Comparison of ENCODE assay signal across 12 cellular contexts in the genomic region with DNA sequence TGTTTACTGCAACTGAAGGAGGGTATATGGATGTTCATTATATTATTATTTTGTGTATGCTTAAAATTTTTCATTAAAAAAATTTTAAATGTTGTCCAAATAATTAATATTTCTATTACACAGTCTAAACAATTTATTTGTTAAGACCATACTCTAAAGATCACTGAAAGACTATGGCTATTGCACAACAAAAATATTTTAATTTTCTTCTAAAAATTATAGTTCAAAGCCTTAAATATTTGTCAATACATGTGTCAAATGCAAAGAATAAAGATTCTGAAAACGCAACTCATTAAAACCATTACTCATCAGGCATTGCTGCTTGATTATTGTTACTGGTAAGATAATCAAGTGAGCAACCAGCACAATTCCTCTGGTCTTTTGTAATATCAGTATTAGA. TPM values are rescaled to one million over a fixed set of nuclear protein-coding genes. Genes with fewer than 3 reads are reported as not detected.
DNase-seq lines count a peak whose midpoint lies in the region; ATAC-seq and TF ChIP-seq lines count a peak whose summit lies in the region.
"Had no signal": no experiment of that assay in that cellular context is flagged by ENCODE, and none has a peak within 500 bp of the region (broad histone marks: within the 10 kb centered on the region; RNA-seq: fewer than 3 reads in every experiment).

No MANE protein-coding gene starts in this region.

- no peak for DNase-seq in stimulated activated naive CD8-positive, alpha-beta T cell treated with anti-CD3 and anti-CD28 coated beads, Interleukin-15, Interleukin-2, amounts not matched to agents 100 U/mL and 50 U/mL, for 24 hours
- DNase-seq in Panc1 (ENCODE audit: low read depth, low spot score) (no peak), epithelial cell of esophagus (ENCODE audit: low read depth) (peak; percentile 11), thyroid gland (no peak), glomerular visceral epithelial cell (ENCODE audit: extremely low spot score) (no peak), EL (no peak)
- DNase-seq: activated T-cell treated with anti-CD3 and anti-CD28 coated beads for 4 hours, C1 segment of cervical spinal cord, NCI-H510A treated with DMSO at 0.1 percent for 48 hours had no signal

- peak overlapping the region; percentile 67 for H3K27ac Mint-ChIP-seq in stimulated activated naive CD8-positive, alpha-beta T cell treated with anti-CD3 and anti-CD28 coated beads, Interleukin-15, Interleukin-2, amounts not matched to agents 100 ng/mL and 50 ng/mL, for 24 hours

- in situ Hi-C loops in Panc1 (cut with HindIII; ENCODE audit: low pct_unique_long_range_greater_than_20kb, low sequenced_read_pairs) = no loop called here

- peak overlapping the region; percentile 89 for H3K4me3 Mint-ChIP-seq in stimulated activated naive CD8-positive, alpha-beta T cell treated with anti-CD3 and anti-CD28 coated beads, Interleukin-15, Interleukin-2, amounts not matched to agents 100 ng/mL and 50 ng/mL, for 24 hours

- 93 to 97% methylated on average over 1 of the region's 1 CpG for WGBS in thyroid gland, 2 donors

- H3K27me3 ChIP-seq in Panc1 (ENCODE audit: control insufficient read depth, insufficient read depth, low read length) = no peaks in the 10 kb centered on the region
- H3K27me3 ChIP-seq in thyroid gland = no peaks in the 10 kb centered on the region

- no peaks in the 10 kb centered on the region for H3K27me3 Mint-ChIP-seq in stimulated activated naive CD8-positive, alpha-beta T cell treated with anti-CD3 and anti-CD28 coated beads, Interleukin-15, Interleukin-2, amounts not matched to agents 100 ng/mL and 50 ng/mL, for 24 hours

- H3K27ac ChIP-seq in Panc1 (ENCODE audit: low read length) (no peak overlapping the region; the same call in 1 of the 2 replicates), thyroid gland (no peak overlapping the region)

- peaks cover 10% of the 10 kb centered on the region; the same call in 1 of the 2 replicates for H3K4me1 ChIP-seq in Panc1 (ENCODE audit: control insufficient read depth, insufficient read depth, low read length)
- peaks cover 0 to 3% of the 10 kb centered on the region in 2 donors for H3K4me1 ChIP-seq in thyroid gland

- no peaks in the 10 kb centered on the region for H3K9me3 Mint-ChIP-seq in stimulated activated naive CD8-positive, alpha-beta T cell treated with anti-CD3 and anti-CD28 coated beads, Interleukin-15, Interleukin-2, amounts not matched to agents 100 ng/mL and 50 ng/mL, for 24 hours

- POLR2A ChIA-PET in Panc1 (lab: Charles Lee) = no interaction called here

- CTCF ChIA-PET in Panc1 (lab: Charles Lee) = no interaction called here

- TSS peak; percentile 61 for BruUV-seq in Panc1 (replicated peaks; lab: Mats Ljungman, UMichigan)

- H3K4me3 ChIP-seq in Panc1 (ENCODE audit: low read depth in 2 of 2, low read length in 2 of 2) (no peak overlapping the region), epithelial cell of esophagus (ENCODE audit: low read length) (no peak overlapping the region), thyroid gland (replicated peaks in 1 of 3) (no peak overlapping the region)

- no peak for TF ChIP-seq CTCF in Panc1 (IDR thresholded peaks at IDR 0.05)
- TF ChIP-seq CTCF in epithelial cell of esophagus (IDR thresholded peaks at IDR 0.05; ENCODE audit: insufficient read depth, low read depth, low read length, missing control alignments) = no peak
- no peak for TF ChIP-seq CTCF in thyroid gland (IDR thresholded peaks at IDR 0.05)

- no peaks in the 10 kb centered on the region for H3K9me3 ChIP-seq in Panc1 (ENCODE audit: control insufficient read depth, insufficient read depth, low read depth, low read length)
- no peaks in the 10 kb centered on the region for H3K9me3 ChIP-seq in thyroid gland

- ATAC-seq in stimulated activated naive CD8-positive, alpha-beta T cell treated with anti-CD3 and anti-CD28 coated beads, Interleukin-15, Interleukin-2, amounts not matched to agents 100 U/mL and 50 U/mL, for 24 hours = no peak
- no peak for ATAC-seq in Panc1
- no peak for ATAC-seq in GM21390 (IDR thresholded peaks at IDR 0.05; ENCODE audit: unreplicated experiment)
- ATAC-seq: HCT116 had no signal

- H3K4me1 Mint-ChIP-seq in stimulated activated naive CD8-positive, alpha-beta T cell treated with anti-CD3 and anti-CD28 coated beads, Interleukin-15, Interleukin-2, amounts not matched to agents 100 ng/mL and 50 ng/mL, for 24 hours (ENCODE audit: low read depth) = peaks cover 28% of the 10 kb centered on the region

- H3K36me3 ChIP-seq in Panc1 (ENCODE audit: control insufficient read depth, insufficient read depth, low read length) (peaks cover 12% of the 10 kb centered on the region), thyroid gland (no peaks in the 10 kb centered on the region)

- H3K36me3 Mint-ChIP-seq in stimulated activated naive CD8-positive, alpha-beta T cell treated with anti-CD3 and anti-CD28 coated beads, Interleukin-15, Interleukin-2, amounts not matched to agents 100 ng/mL and 50 ng/mL, for 24 hours (ENCODE audit: low read depth) = peaks cover 51% of the 10 kb centered on the region

- no peak for TF ChIP-seq POLR2A in thyroid gland (IDR thresholded peaks at IDR 0.05)

- intact Hi-C loops in Panc1 (cut with micrococcal nuclease; ENCODE audit: unreplicated experiment) = no loop called here
- intact Hi-C loops in thyroid gland (cut with DNase I) = loop anchor here (10.0 kb wide), 1 partner anchor 376 kb away; no protein-coding TSS in a partner anchor

RNA-seq across cellular contexts. Expression of gene MMS22L, which starts 2.2 kb away (rescaled TPM):
- 28.5 TPM for total RNA-seq in Panc1 (2021; ENCODE audit: unreplicated experiment)
- polyA plus RNA-seq in Panc1 (2012; ENCODE audit: insufficient read length) = 6.2 TPM
- 10 to 100 TPM in 3 of 4 donors, 1 to 10 TPM in 1; 8.6 to 13.5 (median 10.9) TPM for total RNA-seq in thyroid gland
